In genomic region chr9:120628925-120629497, GRCh38 we compare ENCODE assay signal across 8 cellular contexts. TPM values are rescaled to one million over a fixed set of nuclear protein-coding genes. Genes with fewer than 3 reads are reported as not detected.
DNase-seq lines count a peak whose midpoint lies in the region; ATAC-seq, FAIRE-seq and TF ChIP-seq lines count a peak whose summit lies in the region.
"Not testable (repeated sequence)": the region's sequence is repeated elsewhere in the genome, so short reads cannot be mapped to it uniquely, and the experiment has no call there.

No MANE protein-coding gene starts in this region.

- not testable (repeated sequence) for TF ChIP-seq EP300 in esophagus muscularis mucosa (IDR thresholded peaks at IDR 0.05); stomach (IDR thresholded peaks at IDR 0.05)

- not testable (repeated sequence) for H3K4me3 Mint-ChIP-seq in T-helper 17 cell

- not testable (repeated sequence) for H3K79me2 ChIP-seq in mammary epithelial cell (ENCODE audit: insufficient read depth, low read length)

- not testable (repeated sequence) for TF ChIP-seq POLR2A in H54 (IDR thresholded peaks at IDR 0.05; ENCODE audit: low read depth, low read length); esophagus muscularis mucosa (IDR thresholded peaks at IDR 0.05; ENCODE audit: low read depth); stomach (IDR thresholded peaks at IDR 0.05)

- intact Hi-C loops in mammary epithelial cell (cut with micrococcal nuclease); esophagus muscularis mucosa (cut with DNase I); stomach (cut with DNase I; ENCODE audit: low total_unique reads): not testable (repeated sequence)

- ATAC-seq in T-helper 17 cell: not testable (repeated sequence)

- H3K27ac ChIP-seq in mammary epithelial cell (ENCODE audit: insufficient read depth, low read depth, low read length): not testable (repeated sequence)
- H3K27ac ChIP-seq in esophagus muscularis mucosa (replicated peaks in 1 of 4): peak overlapping the region in 3 of 4 donors; percentile 4 to 39 (median 14)
- H3K27ac ChIP-seq in layer of hippocampus (ENCODE audit: low read depth, low read length): peak overlapping the region; percentile 55
- peak overlapping the region in 3 of 5 donors; percentile 12 to 53 (median 46) for H3K27ac ChIP-seq in stomach

- H3K9ac ChIP-seq in mammary epithelial cell (ENCODE audit: insufficient read depth, low read length): not testable (repeated sequence)

- H3K27me3 Mint-ChIP-seq in T-helper 17 cell: not testable (repeated sequence)

- BruUV-seq in mammary epithelial cell (replicated peaks; lab: Mats Ljungman, UMichigan): not testable (repeated sequence)

- not testable (repeated sequence) for H3K36me3 Mint-ChIP-seq in T-helper 17 cell (ENCODE audit: low read depth)

- CTCF ChIA-PET in mammary epithelial cell (lab: Charles Lee; ENCODE audit: low non-redundant PET): not testable (repeated sequence)

- TF ChIP-seq CTCF in mammary epithelial cell (conservative IDR thresholded peaks at IDR 0.05 in 1 of 2, IDR thresholded peaks at IDR 0.05 in 1 of 2; ENCODE audit: extremely low read depth in 1 of 2, insufficient read depth in 1 of 2, low read depth in 1 of 2, low read length in 2 of 2); esophagus muscularis mucosa (IDR thresholded peaks at IDR 0.05); stomach (IDR thresholded peaks at IDR 0.05): not testable (repeated sequence)

- not testable (repeated sequence) for H3K36me3 ChIP-seq in mammary epithelial cell (ENCODE audit: insufficient read depth, low read length); esophagus muscularis mucosa; stomach

- H2AFZ ChIP-seq in mammary epithelial cell (ENCODE audit: low read depth, low read length): not testable (repeated sequence)

- H3K9me3 ChIP-seq in T-helper 17 cell (ENCODE audit: control insufficient read depth, low read length, poor library complexity, severe bottlenecking); mammary epithelial cell (replicated peaks; ENCODE audit: insufficient read depth, low read length); esophagus muscularis mucosa; stomach: not testable (repeated sequence)

- dilution Hi-C loops in mammary epithelial cell (cut with HindIII; ENCODE audit: low sequenced_read_pairs): loop anchor here (25.0 kb wide), 1 partner anchor 108 kb away; no protein-coding TSS in a partner anchor

- DNase-seq in ACHN (peak; percentile 11), H54 (ENCODE audit: insufficient read length, low spot score) (peak; percentile 54), M059J (ENCODE audit: low read depth) (peak; percentile 85), mammary epithelial cell (peak; percentile 77)
- not testable (repeated sequence) for DNase-seq in T-helper 17 cell; esophagus muscularis mucosa (ENCODE audit: extremely low spot score); stomach

- peak overlapping the region; percentile 68 for H3K27ac Mint-ChIP-seq in T-helper 17 cell

- in situ Hi-C loops in ACHN (cut with HindIII; ENCODE audit: low pct_ligation_motif_present, low pct_unique_long_range_greater_than_20kb, low sequenced_read_pairs): not testable (repeated sequence)
- in situ Hi-C loops in mammary epithelial cell (cut with MboI; ENCODE audit: low sequenced_read_pairs in 2 of 2): loop anchor here in 1 of 2 donors (10.0 kb wide), 1 partner anchor 86 kb away; the partner anchor contains the start of gene MEGF9

- H3K4me1 Mint-ChIP-seq in T-helper 17 cell: not testable (repeated sequence)

- FAIRE-seq in H54 (lab: Jason Lieb, UNC): peak; percentile 100

- not testable (repeated sequence) for H3K4me3 ChIP-seq in mammary epithelial cell (replicated peaks in 1 of 3; ENCODE audit: insufficient read depth in 1 of 3, low read depth in 2 of 3, low read length in 3 of 3); esophagus muscularis mucosa; stomach

- H3K4me2 ChIP-seq in mammary epithelial cell (ENCODE audit: insufficient read depth, low read depth, low read length): not testable (repeated sequence)

- H3K4me1 ChIP-seq in mammary epithelial cell (ENCODE audit: insufficient read depth, low read length) (peaks cover 13% of the 10 kb centered on the region), stomach (peaks cover 12 to 37% (median 25%) of the 10 kb centered on the region in 4 donors)
- H3K4me1 ChIP-seq in esophagus muscularis mucosa: not testable (repeated sequence)

- WGBS in mammary epithelial cell (ENCODE audit: low coverage, missing lambda C conversion rate): 91% methylated on average over 3 of the region's 3 CpGs
- WGBS in esophagus muscularis mucosa: 89% methylated on average over 3 of the region's 3 CpGs
- WGBS in stomach, 5 donors: 89 to 97% (median 91%) methylated on average over 3 of the region's 3 CpGs

- H4K20me1 ChIP-seq in mammary epithelial cell (ENCODE audit: insufficient read depth, low read length): not testable (repeated sequence)

- not testable (repeated sequence) for H3K27me3 ChIP-seq in mammary epithelial cell (ENCODE audit: insufficient read depth, low read length); esophagus muscularis mucosa; layer of hippocampus (ENCODE audit: control insufficient read depth, insufficient read depth, low read length); stomach

RNA-seq across cellular contexts. Expression of gene CDK5RAP2, which starts 49.0 kb away (rescaled TPM):
- total RNA-seq in M059J (2014; rRNA removed; shearing (Covaris generic)): 21.7 and 32.6 TPM in 2 replicates
- 10 to 100 TPM; 59.5 to 68.1 TPM for total RNA-seq in T-helper 17 cell
- total RNA-seq in mammary epithelial cell: 10 to 100 TPM; 31.8 to 43.5 TPM
- polyA plus RNA-seq in mammary epithelial cell: 19.8 TPM
- 33.3 TPM for polyA minus RNA-seq in mammary epithelial cell
- total RNA-seq in esophagus muscularis mucosa: 10 to 100 TPM; 34.6 to 38.6 (median 36.7) TPM
- 100 to 1,000 TPM in 2 of 5 donors, 10 to 100 TPM in 3; 30.3 to 438 (median 59.7) TPM for total RNA-seq in stomach
- 10 to 100 TPM; 24.7 to 25.3 (median 25.2) TPM for polyA plus RNA-seq in stomach
